Comparison of ENCODE assay signal across 15 cellular contexts in the genomic region with DNA sequence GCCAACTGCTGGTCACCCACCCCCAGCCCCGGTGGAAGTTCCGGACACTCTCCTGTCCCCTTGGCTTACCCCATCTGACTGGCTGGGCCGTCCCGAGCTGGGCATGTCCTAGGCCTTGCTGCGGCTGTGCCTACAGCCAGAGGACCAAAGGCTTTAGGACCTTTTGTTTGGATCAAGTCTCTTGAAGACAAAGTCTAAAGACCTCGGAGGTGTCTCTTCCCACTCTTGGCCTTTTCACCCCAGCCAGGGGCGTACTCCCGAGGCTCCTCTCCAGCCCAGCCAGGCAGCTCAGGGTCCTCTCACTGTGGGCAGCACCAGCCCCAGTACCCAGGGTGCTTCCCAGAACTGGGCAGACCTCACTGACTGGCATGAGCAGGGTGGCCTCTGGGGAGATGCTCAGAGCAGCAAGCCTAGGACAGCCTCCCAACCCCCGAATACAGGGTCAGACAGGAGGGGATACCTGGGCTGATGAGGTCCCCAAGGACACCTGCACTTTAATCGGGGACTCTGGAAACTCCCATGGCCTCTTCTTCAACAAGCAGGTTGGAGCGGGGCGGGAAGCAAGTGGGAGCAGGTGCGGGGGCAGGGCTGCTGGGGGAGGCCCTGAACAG. TPM values are rescaled to one million over a fixed set of nuclear protein-coding genes. Genes with fewer than 3 reads are reported as not detected.
DNase-seq lines count a peak whose midpoint lies in the region; ATAC-seq and TF ChIP-seq lines count a peak whose summit lies in the region.
"Had no signal": no experiment of that assay in that cellular context is flagged by ENCODE, and none has a peak within 500 bp of the region (broad histone marks: within the 10 kb centered on the region; RNA-seq: fewer than 3 reads in every experiment).

No MANE protein-coding gene starts in this region.

- H3K4me1 ChIP-seq in body of pancreas (peaks cover 40% of the 10 kb centered on the region), tibial artery (peaks cover 0 to 46% (median 29%) of the 10 kb centered on the region in 4 donors)
- peaks cover 9 to 10% of the 10 kb centered on the region in 2 donors for H3K4me1 ChIP-seq in naive thymus-derived CD4-positive, alpha-beta T cell (ENCODE audit: control insufficient read depth in 2 of 2, insufficient read depth in 2 of 2, low read length in 2 of 2)

- intact Hi-C loops in Right ventricle myocardium inferior (cut with DNase I) = loop anchor here (2.0 kb wide), 1 partner anchor 62 kb away; the partner anchor contains the start of gene LRRC27
- intact Hi-C loops in cardiac septum (cut with DNase I) = no loop called here
- intact Hi-C loops in body of pancreas (cut with DNase I) = no loop called here
- intact Hi-C loops in naive thymus-derived CD4-positive, alpha-beta T cell (cut with micrococcal nuclease) = no loop called here
- intact Hi-C loops in tibial artery (cut with DNase I; ENCODE audit: low total_unique reads) = loop anchor here (2.0 to 10.0 kb wide), 4 partner anchors 58 to 250 kb away; partner anchors contain the start of gene LRRC27

- peaks cover 0 to 6% (median 0%) of the 10 kb centered on the region in 5 donors for H3K27me3 Mint-ChIP-seq in naive thymus-derived CD4-positive, alpha-beta T cell

- no peak for ATAC-seq in Right ventricle myocardium inferior
- ATAC-seq in body of pancreas = no peak
- no peak for ATAC-seq in naive thymus-derived CD4-positive, alpha-beta T cell
- no peak for ATAC-seq in GM18502 (IDR thresholded peaks at IDR 0.05; ENCODE audit: poor library complexity, unreplicated experiment)
- ATAC-seq in GM21786 (IDR thresholded peaks at IDR 0.05; ENCODE audit: unreplicated experiment) = no peak
- ATAC-seq in GM19452 (IDR thresholded peaks at IDR 0.05; ENCODE audit: unreplicated experiment) = no peak

- CTCF ChIA-PET in naive thymus-derived CD4-positive, alpha-beta T cell (lab: Charles Lee) = interaction anchor here (2.6 kb wide), 1 partner anchor 53 kb away, joined by 6 read pairs; no protein-coding TSS in a partner anchor

- peaks cover 0 to 10% (median 0%) of the 10 kb centered on the region in 11 donors for H3K9me3 Mint-ChIP-seq in naive thymus-derived CD4-positive, alpha-beta T cell

- H3K36me3 Mint-ChIP-seq in naive thymus-derived CD4-positive, alpha-beta T cell = peaks cover 0 to 7% (median 0%) of the 10 kb centered on the region in 5 donors

- H3K27ac ChIP-seq in body of pancreas = peak overlapping the region in 3 of 4 donors; percentile 97
- H3K27ac ChIP-seq in naive thymus-derived CD4-positive, alpha-beta T cell (ENCODE audit: low read depth, low read length) = peak overlapping the region; percentile 77
- peak overlapping the region; percentile 84 to 98 for H3K27ac ChIP-seq in tibial artery

- no peak for TF ChIP-seq POLR2A in body of pancreas (IDR thresholded peaks at IDR 0.05)

- H3K4me3 ChIP-seq in body of pancreas = no peak overlapping the region
- H3K4me3 ChIP-seq in naive thymus-derived CD4-positive, alpha-beta T cell (ENCODE audit: low read length) = no peak overlapping the region
- H3K4me3 ChIP-seq in tibial artery = no peak overlapping the region
- H3K4me3 ChIP-seq: coronary artery had no signal

- 82 to 90% methylated on average over 10 to 11 of the region's 13 CpGs for WGBS in body of pancreas, 2 donors

- H3K9me3 ChIP-seq in body of pancreas = no peaks in the 10 kb centered on the region
- no peaks in the 10 kb centered on the region for H3K9me3 ChIP-seq in naive thymus-derived CD4-positive, alpha-beta T cell (ENCODE audit: control insufficient read depth in 2 of 3, low read length in 3 of 3)
- no peaks in the 10 kb centered on the region for H3K9me3 ChIP-seq in tibial artery

- POLR2A ChIA-PET in naive thymus-derived CD4-positive, alpha-beta T cell (lab: Charles Lee) = no interaction called here

- H3K27me3 ChIP-seq in body of pancreas = no peaks in the 10 kb centered on the region
- no peaks in the 10 kb centered on the region for H3K27me3 ChIP-seq in naive thymus-derived CD4-positive, alpha-beta T cell (ENCODE audit: control insufficient read depth in 2 of 2, insufficient read depth in 2 of 2, low read length in 2 of 2)
- H3K27me3 ChIP-seq in tibial artery = peaks cover 0 to 2% of the 10 kb centered on the region in 2 donors

- TF ChIP-seq CTCF in body of pancreas (IDR thresholded peaks at IDR 0.05) = no peak
- no peak for TF ChIP-seq CTCF in tibial artery (IDR thresholded peaks at IDR 0.05)

- peak overlapping the region; percentile 23 to 88 (median 78) for H3K27ac Mint-ChIP-seq in naive thymus-derived CD4-positive, alpha-beta T cell
- H3K27ac Mint-ChIP-seq: T-helper 1 cell treated with Interleukin-12 subunit alpha and Interleukin-12 subunit beta and Interleukin-4 antibody, amounts not matched to agents 30 μg/mL and 1 μg/mL, for 36 hours had no signal

- peak; percentile 46 for DNase-seq in Right ventricle myocardium inferior (ENCODE audit: missing footprints)
- DNase-seq in cardiac septum (ENCODE audit: low spot score) = no peak
- no peak for DNase-seq in body of pancreas
- peak in 1 of 9 donors; percentile 9 for DNase-seq in naive thymus-derived CD4-positive, alpha-beta T cell
- DNase-seq in tibial artery = no peak
- DNase-seq: activated CD4-positive, alpha-beta T cell treated with anti-CD3 and anti-CD28 coated beads for 48 hours; anterior cingulate cortex; erythroblast; MM.1S; NCI-H2029 had no signal

- H3K36me3 ChIP-seq in body of pancreas (replicated peaks in 1 of 2; ENCODE audit: insufficient read depth in 1 of 2, low read depth in 2 of 2) (no peaks in the 10 kb centered on the region), tibial artery (no peaks in the 10 kb centered on the region)
- no peaks in the 10 kb centered on the region for H3K36me3 ChIP-seq in naive thymus-derived CD4-positive, alpha-beta T cell (ENCODE audit: control insufficient read depth in 2 of 3, insufficient read depth in 3 of 3, low read length in 3 of 3)

- peak overlapping the region in 7 of 10 donors; percentile 25 to 65 (median 55) for H3K4me3 Mint-ChIP-seq in naive thymus-derived CD4-positive, alpha-beta T cell
- H3K4me3 Mint-ChIP-seq: T-helper 1 cell treated with Interleukin-12 subunit alpha and Interleukin-12 subunit beta and Interleukin-4 antibody, amounts not matched to agents 30 μg/mL and 1 μg/mL, for 36 hours had no signal

- H3K4me1 Mint-ChIP-seq in naive thymus-derived CD4-positive, alpha-beta T cell = peaks cover 0 to 29% (median 19%) of the 10 kb centered on the region in 7 donors

RNA-seq across cellular contexts. Expression of gene PWWP2B, which starts 2.7 kb away (rescaled TPM):
- total RNA-seq in Right ventricle myocardium inferior (22.3 TPM), cardiac septum (14.3 TPM), body of pancreas (10 to 100 TPM; 31.9 to 46.5 TPM)
- 10 to 100 TPM in 4 of 5 experiments, 1 to 10 TPM in 1; 9.1 to 22.2 (median 12.1) TPM for total RNA-seq in naive thymus-derived CD4-positive, alpha-beta T cell
- 1 to 10 TPM; 1.5 to 3.6 TPM for polyA plus RNA-seq in naive thymus-derived CD4-positive, alpha-beta T cell

Comparison
In these comparisons a context has a peak if more than half of its experiments do, and no peak if none do; other contexts are left out.
1. intact Hi-C loops: an anchor here in Right ventricle myocardium inferior (2.0 kb wide) and tibial artery (2.0 to 10.0 kb wide); none called in cardiac septum, body of pancreas and naive thymus-derived CD4-positive, alpha-beta T cell.